In genomic region chr1:117059678-117060440, GRCh38 we compare ENCODE assay signal across 1 cellular context.
TF ChIP-seq lines count a peak whose summit lies in the region.

Gene TTF2 (plus strand): TSS chr1:117060326. CDS start chr1:117060347, 21 bp downstream.

TF ChIP-seq in K562, 482 proteins besides CTCF, POLR2A, EP300 and RAD21 (continued from another document and continues in another):
- TF ChIP-seq MAZ (CRISPR knock-in tag; conservative IDR thresholded peaks at IDR 0.05 in 1 of 2, IDR thresholded peaks at IDR 0.05 in 1 of 2) (peak; percentile 48; a peak in 2 of 4 replicates), NR2C2 (CRISPR knock-in tag; IDR thresholded peaks at IDR 0.05) (0 out of 2 replicates have a peak, but pooled peaks have one; percentile 10), NR2C2 (tag; IDR thresholded peaks at IDR 0.05) (peak; percentile 84; the same call in 1 of the 2 replicates), TCF7L2 (IDR thresholded peaks at IDR 0.05; ENCODE audit: low read depth, low read length) (no peak), GATAD2B (IDR thresholded peaks at IDR 0.05; ENCODE audit: borderline replicate concordance) (peak; percentile 27; the same call in 1 of the 2 replicates), FOXK2 (conservative IDR thresholded peaks at IDR 0.05 in 1 of 2, IDR thresholded peaks at IDR 0.05 in 1 of 2; ENCODE audit: low read depth in 2 of 2) (peak; percentile 94 to 96), ZNF584 (CRISPR knock-in tag; IDR thresholded peaks at IDR 0.05; ENCODE audit: low read depth) (no peak), E2F8 (IDR thresholded peaks at IDR 0.05; ENCODE audit: low read depth, partially characterized antibody) (peak; percentile 79), RCOR1 (IDR thresholded peaks at IDR 0.05; ENCODE audit: borderline replicate concordance in 1 of 2, low read depth in 2 of 2, low read length in 2 of 2) (peak in 1 of 2 experiments; percentile 40; a peak in 3 of 4 replicates), ZNF23 (CRISPR knock-in tag; IDR thresholded peaks at IDR 0.05) (no peak), ZNF431 (CRISPR knock-in tag; IDR thresholded peaks at IDR 0.05) (peak; percentile 32; the same call in 1 of the 2 replicates), KHSRP (IDR thresholded peaks at IDR 0.05) (no peak), THAP12 (CRISPR knock-in tag; IDR thresholded peaks at IDR 0.05) (peak; percentile 76; the same call in 1 of the 2 replicates), TBL1XR1 (IDR thresholded peaks at IDR 0.05; ENCODE audit: low read length in 2 of 2) (0 out of 4 replicates have a peak, but pooled peaks of 1 of the 2 experiments have one; percentile 5), ZNF444 (CRISPR knock-in tag; IDR thresholded peaks at IDR 0.05) (no peak), ZNF592 (IDR thresholded peaks at IDR 0.05) (no peak), CHD4 (IDR thresholded peaks at IDR 0.05; ENCODE audit: insufficient read depth, insufficient replicate concordance, low read depth, low read length, poor library complexity, severe bottlenecking) (no peak), ZNF407 (IDR thresholded peaks at IDR 0.05; ENCODE audit: low read depth) (no peak), MLLT1 (IDR thresholded peaks at IDR 0.05) (peak; percentile 59 to 68; a peak in 2 of 4 replicates), CHD2 (IDR thresholded peaks at IDR 0.05; ENCODE audit: low read depth, low read length) (peak; percentile 47), ZBTB12 (CRISPR knock-in tag; IDR thresholded peaks at IDR 0.05) (peak; percentile 7; the same call in 1 of the 2 replicates), KLF1 (tag; IDR thresholded peaks at IDR 0.05) (peak; percentile 57), RNF219 (CRISPR knock-in tag; IDR thresholded peaks at IDR 0.05) (no peak), RBM17 (IDR thresholded peaks at IDR 0.05; ENCODE audit: borderline replicate concordance, low read depth, low read length) (no peak), PREB (CRISPR knock-in tag; IDR thresholded peaks at IDR 0.05) (0 out of 2 replicates have a peak, but pooled peaks have one; percentile 10), ARID1B (IDR thresholded peaks at IDR 0.05) (peak; percentile 25), PURB (CRISPR knock-in tag; IDR thresholded peaks at IDR 0.05; ENCODE audit: low read depth) (no peak), RBBP5 (IDR thresholded peaks at IDR 0.05; ENCODE audit: borderline replicate concordance, insufficient read depth, low read length, poor library complexity, severe bottlenecking) (peak; percentile 84)
